22 cellular contexts compared by ENCODE assay signal in genomic region chr3:22176911-22177310, GRCh38.
"Had no signal": no experiment of that assay in that cellular context is flagged by ENCODE, and none has a peak within 500 bp of the region (broad histone marks: within the 10 kb centered on the region; RNA-seq: fewer than 3 reads in every experiment).

No MANE protein-coding gene starts in this region.

- DNase-seq: colonic mucosa; effector CD8-positive, alpha-beta T cell; endodermal cell; foreskin fibroblast; gastrocnemius medialis; head of caudate nucleus; kidney; natural killer cell; occipital lobe; ovary; retina; right lobe of liver; small intestine; stimulated activated CD4-positive, alpha-beta T cell treated with anti-CD3 and anti-CD28 coated beads, Interleukin-12 subunit alpha, Interleukin-12 subunit beta, amount 100 ng/mL, for 4 hours; stimulated activated CD4-positive, alpha-beta T cell treated with anti-CD3 and anti-CD28 coated beads, Interleukin-1b, Interleukin-23, amount 100 ng/mL, for 48 hours; stimulated activated CD4-positive, alpha-beta T cell treated with anti-CD3 and anti-CD28 coated beads, Interleukin-4, amount 100 ng/mL, for 1 hour; stimulated activated CD8-positive, alpha-beta memory T cell treated with anti-CD3 and anti-CD28 coated beads, Interleukin-4, amount 100 ng/mL, for 48 hours; stimulated activated naive CD4-positive, alpha-beta T cell; stimulated activated naive CD8-positive, alpha-beta T cell treated with anti-CD3 and anti-CD28 coated beads, Interleukin-15, amount 100 ng/mL, for 72 hours; transverse colon had no signal

- ATAC-seq: esophagus mucosa; gastrocnemius medialis; left lobe of liver; natural killer cell; right lobe of liver; stimulated activated naive CD8-positive, alpha-beta T cell treated with anti-CD3 and anti-CD28 coated beads, Interleukin-15, amount 100 ng/mL, for 72 hours had no signal
